20 cellular contexts compared by ENCODE assay signal in genomic region chr5:134008257-134008749, GRCh38.
"Had no signal": no experiment of that assay in that cellular context is flagged by ENCODE, and none has a peak within 500 bp of the region (broad histone marks: within the 10 kb centered on the region; RNA-seq: fewer than 3 reads in every experiment).

No MANE protein-coding gene starts in this region.

- H3K27me3 Mint-ChIP-seq: stimulated activated naive CD8-positive, alpha-beta T cell treated with anti-CD3 and anti-CD28 coated beads, Interleukin-15, amount 100 ng/mL, for 72 hours had no signal

- H3K4me3 ChIP-seq: esophagus squamous epithelium, smooth muscle cell, suprapubic skin, transverse colon, vagina had no signal

- FAIRE-seq: keratinocyte had no signal

- H3K27ac Mint-ChIP-seq: activated CD4-positive, alpha-beta T cell treated with anti-CD3 and anti-CD28 coated beads, Interleukin-2, amount 10 ng/mL, durations not matched to agents 24 days and 14 days; activated CD8-positive, alpha-beta T cell treated with anti-CD3 and anti-CD28 coated beads for 36 hours; activated naive CD8-positive, alpha-beta T cell treated with anti-CD3 and anti-CD28 coated beads for 36 hours; activated T-helper 17 cell treated with anti-CD3 and anti-CD28 coated beads, Interleukin-2, amount 50 U/mL, for 72 hours; stimulated activated naive CD8-positive, alpha-beta T cell treated with anti-CD3 and anti-CD28 coated beads, Interleukin-15, amount 100 ng/mL, for 72 hours had no signal

- H3K27me3 ChIP-seq: suprapubic skin, transverse colon, vagina had no signal

- H3K36me3 ChIP-seq: esophagus squamous epithelium, suprapubic skin, transverse colon, vagina had no signal

- H3K4me3 Mint-ChIP-seq: activated CD4-positive, alpha-beta T cell treated with anti-CD3 and anti-CD28 coated beads, Interleukin-2, amount 10 ng/mL, durations not matched to agents 24 days and 14 days; activated CD8-positive, alpha-beta T cell treated with anti-CD3 and anti-CD28 coated beads for 36 hours; activated naive CD8-positive, alpha-beta T cell treated with anti-CD3 and anti-CD28 coated beads for 36 hours; activated T-helper 17 cell treated with anti-CD3 and anti-CD28 coated beads, Interleukin-2, amount 50 U/mL, for 72 hours; stimulated activated naive CD8-positive, alpha-beta T cell treated with anti-CD3 and anti-CD28 coated beads, Interleukin-15, amount 100 ng/mL, for 72 hours had no signal

- H3K9me3 Mint-ChIP-seq: activated CD4-positive, alpha-beta T cell treated with anti-CD3 and anti-CD28 coated beads, Interleukin-2, amount 10 ng/mL, durations not matched to agents 24 days and 14 days; activated CD8-positive, alpha-beta T cell treated with anti-CD3 and anti-CD28 coated beads for 36 hours; activated naive CD8-positive, alpha-beta T cell treated with anti-CD3 and anti-CD28 coated beads for 36 hours; activated T-helper 17 cell treated with anti-CD3 and anti-CD28 coated beads, Interleukin-2, amount 50 U/mL, for 72 hours; stimulated activated naive CD8-positive, alpha-beta T cell treated with anti-CD3 and anti-CD28 coated beads, Interleukin-15, amount 100 ng/mL, for 72 hours had no signal

- H3K9me3 ChIP-seq: esophagus squamous epithelium, suprapubic skin, transverse colon, vagina had no signal

- ATAC-seq: activated CD8-positive, alpha-beta T cell treated with anti-CD3 and anti-CD28 coated beads for 36 hours; activated T-helper 17 cell treated with anti-CD3 and anti-CD28 coated beads, Interleukin-2, amount 50 U/mL, for 72 hours; sciatic nerve; stimulated activated naive CD8-positive, alpha-beta T cell treated with anti-CD3 and anti-CD28 coated beads, Interleukin-15, amount 100 ng/mL, for 72 hours had no signal

- DNase-seq: activated CD4-positive, alpha-beta T cell treated with anti-CD3 and anti-CD28 coated beads, Interleukin-2, amount 10 ng/mL, durations not matched to agents 24 days and 14 days; activated CD8-positive, alpha-beta T cell treated with anti-CD3 and anti-CD28 coated beads for 36 hours; activated naive CD4-positive, alpha-beta T cell; activated naive CD8-positive, alpha-beta T cell treated with anti-CD3 and anti-CD28 coated beads for 36 hours; activated T-cell treated with anti-CD3 and anti-CD28 coated beads, Interleukin-2, amount 50 U/mL, for 1 hour; amniotic stem cell; dermis blood vessel endothelial cell; effector memory CD4-positive, alpha-beta T cell; esophagus squamous epithelium; hippocampal formation; stimulated activated CD4-positive, alpha-beta T cell treated with anti-CD3 and anti-CD28 coated beads, Interleukin-4, amount 100 ng/mL, for 1 hour; stimulated activated naive CD8-positive, alpha-beta T cell treated with anti-CD3 and anti-CD28 coated beads, Interleukin-15, amount 100 ng/mL, for 72 hours; T-helper 9 cell; transverse colon had no signal

- H3K27ac ChIP-seq: esophagus squamous epithelium, suprapubic skin, transverse colon, vagina had no signal

- H3K4me2 ChIP-seq: smooth muscle cell had no signal
